1 cellular context compared by ENCODE assay signal in genomic region chr14:64272019-64272418, GRCh38.
TF ChIP-seq lines count a peak whose summit lies in the region.

No MANE protein-coding gene starts in this region.

TF ChIP-seq in HepG2, 621 proteins besides CTCF, POLR2A, EP300 and RAD21:
- TF ChIP-seq MAFF (IDR thresholded peaks at IDR 0.05; ENCODE audit: low read depth, low read length) (peak; percentile 39; the same call in 1 of the 2 replicates), REL (CRISPR knock-in tag; conservative IDR thresholded peaks at IDR 0.05) (no peak), MAFK (conservative IDR thresholded peaks at IDR 0.05 in 1 of 2, IDR thresholded peaks at IDR 0.05 in 1 of 2; ENCODE audit: low read length in 2 of 2) (peak in 1 of 2 experiments; percentile 44; a peak in 1 of 4 replicates)
TF ChIP-seq in HepG2: peak in this region for 2.
